Comparison of ENCODE assay signal across 1 cellular context in the genomic region with DNA sequence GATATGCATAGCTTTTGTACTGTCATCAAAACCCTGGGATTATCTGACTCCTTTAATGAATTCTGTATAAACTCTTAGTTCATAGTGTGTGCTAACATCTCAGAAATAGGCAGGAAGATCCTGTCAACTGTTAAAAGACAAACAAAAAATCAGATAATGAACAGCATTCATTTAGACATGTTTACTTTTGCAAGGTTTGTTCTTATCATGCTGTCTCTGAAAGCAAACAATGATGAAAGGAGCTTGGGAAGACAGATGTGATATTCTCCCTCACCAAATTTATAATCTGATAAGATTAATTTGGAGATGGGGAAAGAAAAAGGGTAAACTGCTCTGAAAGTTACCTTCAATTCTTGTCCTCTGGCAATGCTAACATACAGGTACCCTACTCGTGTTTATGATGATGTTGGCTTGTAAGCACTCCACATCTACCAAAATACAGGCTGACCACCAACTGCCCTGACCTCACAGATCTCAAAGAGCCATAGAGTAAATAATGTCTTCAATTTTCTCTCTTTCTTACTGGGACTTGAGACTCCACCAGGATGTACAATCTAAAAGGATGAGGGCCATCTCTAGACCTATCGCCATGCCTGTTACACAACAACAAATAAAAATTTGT.
TF ChIP-seq lines count a peak whose summit lies in the region.

No MANE protein-coding gene starts in this region.

TF ChIP-seq in HepG2, 621 proteins besides CTCF, POLR2A, EP300 and RAD21 (continued from another document):
- TF ChIP-seq, protein P1, sequence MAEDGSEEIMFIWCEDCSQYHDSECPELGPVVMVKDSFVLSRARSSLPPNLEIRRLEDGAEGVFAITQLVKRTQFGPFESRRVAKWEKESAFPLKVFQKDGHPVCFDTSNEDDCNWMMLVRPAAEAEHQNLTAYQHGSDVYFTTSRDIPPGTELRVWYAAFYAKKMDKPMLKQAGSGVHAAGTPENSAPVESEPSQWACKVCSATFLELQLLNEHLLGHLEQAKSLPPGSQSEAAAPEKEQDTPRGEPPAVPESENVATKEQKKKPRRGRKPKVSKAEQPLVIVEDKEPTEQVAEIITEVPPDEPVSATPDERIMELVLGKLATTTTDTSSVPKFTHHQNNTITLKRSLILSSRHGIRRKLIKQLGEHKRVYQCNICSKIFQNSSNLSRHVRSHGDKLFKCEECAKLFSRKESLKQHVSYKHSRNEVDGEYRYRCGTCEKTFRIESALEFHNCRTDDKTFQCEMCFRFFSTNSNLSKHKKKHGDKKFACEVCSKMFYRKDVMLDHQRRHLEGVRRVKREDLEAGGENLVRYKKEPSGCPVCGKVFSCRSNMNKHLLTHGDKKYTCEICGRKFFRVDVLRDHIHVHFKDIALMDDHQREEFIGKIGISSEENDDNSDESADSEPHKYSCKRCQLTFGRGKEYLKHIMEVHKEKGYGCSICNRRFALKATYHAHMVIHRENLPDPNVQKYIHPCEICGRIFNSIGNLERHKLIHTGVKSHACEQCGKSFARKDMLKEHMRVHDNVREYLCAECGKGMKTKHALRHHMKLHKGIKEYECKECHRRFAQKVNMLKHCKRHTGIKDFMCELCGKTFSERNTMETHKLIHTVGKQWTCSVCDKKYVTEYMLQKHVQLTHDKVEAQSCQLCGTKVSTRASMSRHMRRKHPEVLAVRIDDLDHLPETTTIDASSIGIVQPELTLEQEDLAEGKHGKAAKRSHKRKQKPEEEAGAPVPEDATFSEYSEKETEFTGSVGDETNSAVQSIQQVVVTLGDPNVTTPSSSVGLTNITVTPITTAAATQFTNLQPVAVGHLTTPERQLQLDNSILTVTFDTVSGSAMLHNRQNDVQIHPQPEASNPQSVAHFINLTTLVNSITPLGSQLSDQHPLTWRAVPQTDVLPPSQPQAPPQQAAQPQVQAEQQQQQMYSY (CRISPR knock-in tag; IDR thresholded peaks at IDR 0.05) = no peak
- no peak for TF ChIP-seq SP140L (CRISPR knock-in tag; IDR thresholded peaks at IDR 0.05; ENCODE audit: borderline replicate concordance)
- TF ChIP-seq, protein P2, sequence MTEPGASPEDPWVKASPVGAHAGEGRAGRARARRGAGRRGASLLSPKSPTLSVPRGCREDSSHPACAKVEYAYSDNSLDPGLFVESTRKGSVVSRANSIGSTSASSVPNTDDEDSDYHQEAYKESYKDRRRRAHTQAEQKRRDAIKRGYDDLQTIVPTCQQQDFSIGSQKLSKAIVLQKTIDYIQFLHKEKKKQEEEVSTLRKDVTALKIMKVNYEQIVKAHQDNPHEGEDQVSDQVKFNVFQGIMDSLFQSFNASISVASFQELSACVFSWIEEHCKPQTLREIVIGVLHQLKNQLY (CRISPR knock-in tag; IDR thresholded peaks at IDR 0.05) = no peak
- no peak for TF ChIP-seq ZMYM2 (CRISPR knock-in tag; IDR thresholded peaks at IDR 0.05)
- TF ChIP-seq, protein P3, sequence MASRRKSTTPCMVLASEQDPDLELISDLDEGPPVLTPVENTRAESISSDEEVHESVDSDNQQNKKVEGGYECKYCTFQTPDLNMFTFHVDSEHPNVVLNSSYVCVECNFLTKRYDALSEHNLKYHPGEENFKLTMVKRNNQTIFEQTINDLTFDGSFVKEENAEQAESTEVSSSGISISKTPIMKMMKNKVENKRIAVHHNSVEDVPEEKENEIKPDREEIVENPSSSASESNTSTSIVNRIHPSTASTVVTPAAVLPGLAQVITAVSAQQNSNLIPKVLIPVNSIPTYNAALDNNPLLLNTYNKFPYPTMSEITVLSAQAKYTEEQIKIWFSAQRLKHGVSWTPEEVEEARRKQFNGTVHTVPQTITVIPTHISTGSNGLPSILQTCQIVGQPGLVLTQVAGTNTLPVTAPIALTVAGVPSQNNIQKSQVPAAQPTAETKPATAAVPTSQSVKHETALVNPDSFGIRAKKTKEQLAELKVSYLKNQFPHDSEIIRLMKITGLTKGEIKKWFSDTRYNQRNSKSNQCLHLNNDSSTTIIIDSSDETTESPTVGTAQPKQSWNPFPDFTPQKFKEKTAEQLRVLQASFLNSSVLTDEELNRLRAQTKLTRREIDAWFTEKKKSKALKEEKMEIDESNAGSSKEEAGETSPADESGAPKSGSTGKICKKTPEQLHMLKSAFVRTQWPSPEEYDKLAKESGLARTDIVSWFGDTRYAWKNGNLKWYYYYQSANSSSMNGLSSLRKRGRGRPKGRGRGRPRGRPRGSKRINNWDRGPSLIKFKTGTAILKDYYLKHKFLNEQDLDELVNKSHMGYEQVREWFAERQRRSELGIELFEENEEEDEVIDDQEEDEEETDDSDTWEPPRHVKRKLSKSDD (CRISPR knock-in tag; IDR thresholded peaks at IDR 0.05; ENCODE audit: low read depth) = no peak
- TF ChIP-seq, protein P4, sequence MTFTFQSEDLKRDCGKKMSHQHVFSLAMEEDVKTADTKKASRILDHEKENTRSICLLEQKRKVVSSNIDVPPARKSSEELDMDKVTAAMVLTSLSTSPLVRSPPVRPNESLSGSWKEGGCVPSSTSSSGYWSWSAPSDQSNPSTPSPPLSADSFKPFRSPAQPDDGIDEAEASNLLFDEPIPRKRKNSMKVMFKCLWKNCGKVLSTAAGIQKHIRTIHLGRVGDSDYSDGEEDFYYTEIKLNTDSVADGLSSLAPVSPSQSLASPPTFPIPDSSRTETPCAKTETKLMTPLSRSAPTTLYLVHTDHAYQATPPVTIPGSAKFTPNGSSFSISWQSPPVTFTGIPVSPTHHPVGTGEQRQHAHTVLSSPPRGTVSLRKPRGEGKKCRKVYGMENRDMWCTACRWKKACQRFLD (CRISPR knock-in tag; IDR thresholded peaks at IDR 0.05; ENCODE audit: borderline replicate concordance) = no peak
- TF ChIP-seq, protein P5, sequence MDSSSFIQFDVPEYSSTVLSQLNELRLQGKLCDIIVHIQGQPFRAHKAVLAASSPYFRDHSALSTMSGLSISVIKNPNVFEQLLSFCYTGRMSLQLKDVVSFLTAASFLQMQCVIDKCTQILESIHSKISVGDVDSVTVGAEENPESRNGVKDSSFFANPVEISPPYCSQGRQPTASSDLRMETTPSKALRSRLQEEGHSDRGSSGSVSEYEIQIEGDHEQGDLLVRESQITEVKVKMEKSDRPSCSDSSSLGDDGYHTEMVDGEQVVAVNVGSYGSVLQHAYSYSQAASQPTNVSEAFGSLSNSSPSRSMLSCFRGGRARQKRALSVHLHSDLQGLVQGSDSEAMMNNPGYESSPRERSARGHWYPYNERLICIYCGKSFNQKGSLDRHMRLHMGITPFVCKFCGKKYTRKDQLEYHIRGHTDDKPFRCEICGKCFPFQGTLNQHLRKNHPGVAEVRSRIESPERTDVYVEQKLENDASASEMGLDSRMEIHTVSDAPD (CRISPR knock-in tag; IDR thresholded peaks at IDR 0.05) = no peak
